21 cellular contexts compared by ENCODE assay signal in the genomic region with DNA sequence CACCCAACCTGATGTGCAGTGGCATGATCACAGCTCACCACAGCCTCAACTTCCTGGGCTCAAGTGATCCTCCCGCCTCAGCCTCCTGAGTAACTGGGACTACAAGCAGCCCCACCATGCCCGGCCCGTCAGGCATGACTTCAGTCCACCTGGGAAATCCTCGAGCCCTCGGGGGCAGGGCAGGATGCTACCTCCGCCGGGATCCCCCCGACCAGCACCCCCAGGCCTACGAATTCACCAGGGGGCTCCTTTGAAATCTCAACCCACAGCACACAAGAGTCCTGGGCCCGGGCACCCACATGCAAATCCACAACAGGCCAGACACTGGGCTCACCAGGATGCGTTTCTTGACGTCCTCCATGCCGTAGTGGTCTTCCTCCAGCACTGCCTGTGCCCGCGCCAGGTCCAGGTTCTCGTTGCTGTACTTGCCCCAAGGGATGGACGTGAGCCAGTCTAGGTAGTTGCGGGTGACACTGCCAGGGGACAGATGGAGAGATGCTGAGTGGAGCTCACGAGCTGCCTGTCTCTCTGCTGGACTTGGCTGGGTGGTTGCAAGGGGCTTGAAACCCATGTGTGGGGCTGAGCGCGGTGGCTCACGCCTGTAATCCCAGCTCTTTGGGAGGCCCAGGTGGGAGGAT. TPM values are rescaled to one million over a fixed set of nuclear protein-coding genes. Genes with fewer than 3 reads are reported as not detected.
A peak's percentile ranks its signal among the peaks of the same experiment; 100 is the strongest.
DNase-seq lines count a peak whose midpoint lies in the region; ATAC-seq and TF ChIP-seq lines count a peak whose summit lies in the region.
"Had no signal": no experiment of that assay in that cellular context is flagged by ENCODE, and none has a peak within 500 bp of the region (broad histone marks: within the 10 kb centered on the region; RNA-seq: fewer than 3 reads in every experiment).

No MANE protein-coding gene starts in this region.

- H3K9me3 ChIP-seq in hepatocyte (ENCODE audit: low read depth): no peaks in the 10 kb centered on the region
- H3K9me3 ChIP-seq: SJCRH30 had no signal

- TF ChIP-seq CTCF in RWPE1 (conservative IDR thresholded peaks at IDR 0.05; ENCODE audit: low read depth): no peak
- no peak for TF ChIP-seq CTCF in hepatocyte (IDR thresholded peaks at IDR 0.05; ENCODE audit: poor library complexity)

- no peak for ATAC-seq in activated T-cell treated with anti-CD3 and anti-CD28 coated beads, Interleukin-2, amount 50 U/mL, for 4 hours
- ATAC-seq in stimulated activated naive B cell treated with anti-CD40 and anti-IgM and Interleukin-4, amounts not matched to agents 10 μg/mL and 1 μg/mL and 100 μg/mL, for 72 hours (replicated peaks): no peak
- no peak for ATAC-seq in GM18873 (IDR thresholded peaks at IDR 0.05; ENCODE audit: low FRiP score, unreplicated experiment)
- ATAC-seq: Panc1 had no signal

- 97% methylated on average over 22 of the region's 22 CpGs for WGBS in hepatocyte (ENCODE audit: low lambda C conversion rate, missing lambda C conversion rate)

- H3K36me3 Mint-ChIP-seq in activated T-cell treated with anti-CD3 and anti-CD28 coated beads, Interleukin-2, amount 50 U/mL, for 24 hours (ENCODE audit: low read depth): peaks cover 82% of the 10 kb centered on the region
- peaks cover 28% of the 10 kb centered on the region for H3K36me3 Mint-ChIP-seq in activated T-cell treated with anti-CD3 and anti-CD28 coated beads, Interleukin-2, amount 50 U/mL, for 4 hours (ENCODE audit: insufficient read depth)
- peaks cover 41 to 45% of the 10 kb centered on the region in 2 donors for H3K36me3 Mint-ChIP-seq in stimulated activated naive B cell treated with anti-CD40 and anti-IgM and Interleukin-4, amounts not matched to agents 10 μg/mL and 1 μg/mL and 100 μg/mL, for 72 hours

- POLR2A ChIA-PET in RWPE1 (lab: Yijun Ruan, JAX; ENCODE audit: low non-redundant PET): no interaction called here

- no peak overlapping the region for H3K4me2 ChIP-seq in hepatocyte

- H3K79me2 ChIP-seq in hepatocyte: peaks cover 3% of the 10 kb centered on the region

- H3K9me2 ChIP-seq in hepatocyte (replicated peaks; ENCODE audit: insufficient read depth): no peaks in the 10 kb centered on the region

- CTCF ChIA-PET in RWPE1 (lab: Yijun Ruan, JAX): interaction anchor here (0.6 kb wide), 1 partner anchor 955 kb away, joined by 7 read pairs; no protein-coding TSS in a partner anchor

- peak overlapping the region; percentile 20 for H3K27ac Mint-ChIP-seq in activated T-cell treated with anti-CD3 and anti-CD28 coated beads, Interleukin-2, amount 50 U/mL, for 24 hours
- peak overlapping the region; percentile 76 for H3K27ac Mint-ChIP-seq in stimulated activated naive B cell treated with anti-CD40 and anti-IgM and Interleukin-4, amounts not matched to agents 10 μg/mL and 1 μg/mL and 100 μg/mL, for 72 hours

- DNase-seq in activated T-cell treated with anti-CD3 and anti-CD28 coated beads, Interleukin-2, amount 50 U/mL, for 24 hours: peak; percentile 30
- no peak for DNase-seq in activated T-cell treated with anti-CD3 and anti-CD28 coated beads, Interleukin-2, amount 50 U/mL, for 4 hours
- DNase-seq in RWPE1 (ENCODE audit: low spot score) (no peak), hepatocyte (ENCODE audit: low spot score) (peak; percentile 2), MV-4-11 (lab: John Stamatoyannopoulos, UW) (no peak), DMS53 treated with DMSO at 0.1 percent for 48 hours (lab: John Stamatoyannopoulos, UW; ENCODE audit: unreplicated experiment) (no peak)
- no peak for DNase-seq in stimulated activated naive B cell treated with anti-CD40 and anti-IgM and Interleukin-4, amounts not matched to agents 10 μg/mL and 1 μg/mL and 100 μg/mL, for 72 hours
- DNase-seq: EL, KG1, NCI-H1694, NCI-H2081 treated with DMSO at 0.1 percent for 48 hours, NCI-H2171 treated with DMSO at 0.1 percent for 48 hours, NCI-H524 treated with DMSO at 0.1 percent for 48 hours, NCI-H82, SJCRH30 had no signal

- H3K4me1 Mint-ChIP-seq in activated T-cell treated with anti-CD3 and anti-CD28 coated beads, Interleukin-2, amount 50 U/mL, for 24 hours (ENCODE audit: low read depth): no peaks in the 10 kb centered on the region
- peaks cover 1% of the 10 kb centered on the region for H3K4me1 Mint-ChIP-seq in activated T-cell treated with anti-CD3 and anti-CD28 coated beads, Interleukin-2, amount 50 U/mL, for 4 hours (ENCODE audit: low read depth)
- peaks cover 12 to 17% of the 10 kb centered on the region in 2 donors for H3K4me1 Mint-ChIP-seq in stimulated activated naive B cell treated with anti-CD40 and anti-IgM and Interleukin-4, amounts not matched to agents 10 μg/mL and 1 μg/mL and 100 μg/mL, for 72 hours
- H3K4me1 Mint-ChIP-seq: CD14-positive monocyte had no signal

- H4K20me1 ChIP-seq in hepatocyte (ENCODE audit: insufficient read depth, poor library complexity, severe bottlenecking): peaks cover 10% of the 10 kb centered on the region

- no peaks in the 10 kb centered on the region for H3K9me3 Mint-ChIP-seq in activated T-cell treated with anti-CD3 and anti-CD28 coated beads, Interleukin-2, amount 50 U/mL, for 24 hours
- no peaks in the 10 kb centered on the region for H3K9me3 Mint-ChIP-seq in activated T-cell treated with anti-CD3 and anti-CD28 coated beads, Interleukin-2, amount 50 U/mL, for 4 hours
- peaks cover 0 to 3% of the 10 kb centered on the region in 2 donors for H3K9me3 Mint-ChIP-seq in stimulated activated naive B cell treated with anti-CD40 and anti-IgM and Interleukin-4, amounts not matched to agents 10 μg/mL and 1 μg/mL and 100 μg/mL, for 72 hours

- H2AFZ ChIP-seq in hepatocyte: no peak overlapping the region

- H3K27me3 ChIP-seq in hepatocyte: no peaks in the 10 kb centered on the region
- H3K27me3 ChIP-seq: SJCRH30 had no signal

- no peak overlapping the region for H3K4me3 ChIP-seq in hepatocyte
- H3K4me3 ChIP-seq: SJCRH30 had no signal

- H3K4me3 Mint-ChIP-seq in activated T-cell treated with anti-CD3 and anti-CD28 coated beads, Interleukin-2, amount 50 U/mL, for 24 hours: no peak overlapping the region
- H3K4me3 Mint-ChIP-seq in activated T-cell treated with anti-CD3 and anti-CD28 coated beads, Interleukin-2, amount 50 U/mL, for 4 hours: no peak overlapping the region
- H3K4me3 Mint-ChIP-seq in stimulated activated naive B cell treated with anti-CD40 and anti-IgM and Interleukin-4, amounts not matched to agents 10 μg/mL and 1 μg/mL and 100 μg/mL, for 72 hours: no peak overlapping the region
- H3K4me3 Mint-ChIP-seq: CD14-positive monocyte had no signal

- H3K36me3 ChIP-seq in hepatocyte (replicated peaks; ENCODE audit: insufficient read depth, low read depth): no peaks in the 10 kb centered on the region

- H3K4me1 ChIP-seq in hepatocyte (ENCODE audit: insufficient read depth): no peaks in the 10 kb centered on the region

- H3K27ac ChIP-seq in RWPE1 (peak overlapping the region; percentile 68), hepatocyte (no peak overlapping the region)
- H3K27ac ChIP-seq: SJCRH30 had no signal

- no peaks in the 10 kb centered on the region for H3K27me3 Mint-ChIP-seq in activated T-cell treated with anti-CD3 and anti-CD28 coated beads, Interleukin-2, amount 50 U/mL, for 24 hours
- H3K27me3 Mint-ChIP-seq in activated T-cell treated with anti-CD3 and anti-CD28 coated beads, Interleukin-2, amount 50 U/mL, for 4 hours (ENCODE audit: low read depth): no peaks in the 10 kb centered on the region
- no peaks in the 10 kb centered on the region for H3K27me3 Mint-ChIP-seq in stimulated activated naive B cell treated with anti-CD40 and anti-IgM and Interleukin-4, amounts not matched to agents 10 μg/mL and 1 μg/mL and 100 μg/mL, for 72 hours

RNA-seq across cellular contexts. Expression of a gene that starts 10.5 kb away (rescaled TPM):
- 1,000 to 10,000 TPM; 1,683 to 1,753 (median 1,705) TPM for total RNA-seq in activated T-cell treated with anti-CD3 and anti-CD28 coated beads, Interleukin-2, amount 50 U/mL, for 4 hours
- 637 and 1,059 TPM in 2 replicates for total RNA-seq in hepatocyte
- 917 and 990 TPM in 2 replicates for polyA plus RNA-seq in hepatocyte

RNA-seq across cellular contexts. Expression of a gene that starts 19.4 kb away (rescaled TPM):
- 100 to 1,000 TPM; 286 to 342 (median 328) TPM for total RNA-seq in activated T-cell treated with anti-CD3 and anti-CD28 coated beads, Interleukin-2, amount 50 U/mL, for 4 hours
- total RNA-seq in hepatocyte: 61.6 and 63.0 TPM in 2 replicates
- polyA plus RNA-seq in hepatocyte: 79.1 and 79.2 TPM in 2 replicates

RNA-seq across cellular contexts. Expression of a gene that starts 19.7 kb away (rescaled TPM):
- 1 to 10 TPM; 2.6 to 2.7 (median 2.7) TPM for total RNA-seq in activated T-cell treated with anti-CD3 and anti-CD28 coated beads, Interleukin-2, amount 50 U/mL, for 4 hours
- 14.0 and 14.9 TPM in 2 replicates for total RNA-seq in hepatocyte
- 25.1 and 26.0 TPM in 2 replicates for polyA plus RNA-seq in hepatocyte

RNA-seq across cellular contexts. Expression of a gene that starts 19.9 kb away (rescaled TPM):
- total RNA-seq in activated T-cell treated with anti-CD3 and anti-CD28 coated beads, Interleukin-2, amount 50 U/mL, for 4 hours: not detected
- total RNA-seq in hepatocyte: not detected in 2 replicates
- not detected in 2 replicates for polyA plus RNA-seq in hepatocyte
- total RNA-seq: A172, H1, SJCRH30 had no signal
- polyA plus RNA-seq: AG04450, CD14-positive monocyte had no signal

RNA-seq across cellular contexts. Expression of a gene that starts 20.3 kb away (rescaled TPM):
- total RNA-seq in activated T-cell treated with anti-CD3 and anti-CD28 coated beads, Interleukin-2, amount 50 U/mL, for 4 hours: 100 to 1,000 TPM in 2 of 3 donors, 10 to 100 TPM in 1; 90.0 to 107 (median 103) TPM
- 32.3 and 38.2 TPM in 2 replicates for total RNA-seq in hepatocyte
- polyA plus RNA-seq in hepatocyte: 120 and 157 TPM in 2 replicates

Comparison
In these comparisons a context has a peak if more than half of its experiments do, and no peak if none do; other contexts are left out.
1. DNase-seq: peak in activated T-cell treated with anti-CD3 and anti-CD28 coated beads, Interleukin-2, amount 50 U/mL, for 24 hours (single experiment) and hepatocyte (single experiment); none in activated T-cell treated with anti-CD3 and anti-CD28 coated beads, Interleukin-2, amount 50 U/mL, for 4 hours (single experiment), RWPE1 (single experiment), stimulated activated naive B cell treated with anti-CD40 and anti-IgM and Interleukin-4, amounts not matched to agents 10 μg/mL and 1 μg/mL and 100 μg/mL, for 72 hours (single experiment), MV-4-11 (single experiment) and DMS53 treated with DMSO at 0.1 percent for 48 hours (single experiment).